4 cellular contexts compared by ENCODE assay signal in the genomic region with DNA sequence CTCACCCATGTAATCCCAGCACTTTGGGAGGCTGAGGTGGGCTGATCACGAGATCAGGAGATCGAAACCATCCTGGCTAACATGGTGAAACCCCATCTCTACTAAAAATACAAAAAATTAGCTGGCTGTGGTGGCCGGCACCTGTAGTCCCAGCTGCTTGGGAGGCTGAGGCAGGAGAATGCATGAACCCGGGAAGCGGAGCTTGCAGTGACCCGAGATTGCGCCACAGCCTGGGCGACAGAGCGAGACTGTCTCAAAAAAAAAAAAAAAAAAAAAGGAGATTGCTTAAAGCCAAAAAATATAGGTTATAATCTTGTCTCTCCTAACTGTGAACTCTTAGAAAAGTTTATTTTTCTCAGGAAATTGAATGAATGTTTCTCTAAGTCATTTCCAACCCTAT. TPM values are rescaled to one million over a fixed set of nuclear protein-coding genes. Genes with fewer than 3 reads are reported as not detected.
"Had no signal": no experiment of that assay in that cellular context is flagged by ENCODE, and none has a peak within 500 bp of the region (broad histone marks: within the 10 kb centered on the region; RNA-seq: fewer than 3 reads in every experiment).

No MANE protein-coding gene starts in this region.

RNA-seq across cellular contexts. Expression of gene AMHR2, which starts 11.7 kb away (rescaled TPM):
- total RNA-seq: LHCN-M2, MCF 10A, Right ventricle myocardium superior, SJSA1 had no signal
